In genomic region chr12:131980263-131980662, GRCh38 we compare ENCODE assay signal across 18 cellular contexts. TPM values are rescaled to one million over a fixed set of nuclear protein-coding genes. Genes with fewer than 3 reads are reported as not detected.
A peak's percentile ranks its signal among the peaks of the same experiment; 100 is the strongest.
DNase-seq lines count a peak whose midpoint lies in the region; ATAC-seq and TF ChIP-seq lines count a peak whose summit lies in the region.
"Had no signal": no experiment of that assay in that cellular context is flagged by ENCODE, and none has a peak within 500 bp of the region (broad histone marks: within the 10 kb centered on the region; RNA-seq: fewer than 3 reads in every experiment).

No MANE protein-coding gene starts in this region.

- H3K27me3 Mint-ChIP-seq in activated CD8-positive, alpha-beta T cell treated with anti-CD3 and anti-CD28 coated beads for 36 hours, result no peaks in the 10 kb centered on the region
- H3K27me3 Mint-ChIP-seq: activated naive CD4-positive, alpha-beta T cell treated with anti-CD3 and anti-CD28 coated beads, Interleukin-2, amount 50 U/mL, for 24 hours; IgD-negative memory B cell; natural killer cell treated with Interleukin-12 subunit alpha and Interleukin-12 subunit beta and Interleukin-15 and Interleukin-18, amount 100 ng/mL, for 72 hours; type B pancreatic cell had no signal

- H3K4me3 ChIP-seq in BJ (ENCODE audit: low read depth, low read length) (no peak overlapping the region), WERI-Rb-1 (ENCODE audit: low read depth, low read length) (no peak overlapping the region)
- H3K4me3 ChIP-seq: BLaER1 treated with 17β-estradiol and CSF1 and Interleukin-3, amounts not matched to agents 10 nM and 100 nM; right atrium auricular region had no signal

- H3K36me3 ChIP-seq in BJ (ENCODE audit: control insufficient read depth, insufficient read depth, low read length) (peaks cover 14% of the 10 kb centered on the region), WERI-Rb-1 (peaks cover 45% of the 10 kb centered on the region)

- POLR2A ChIA-PET in BJ (lab: Charles Lee), result no interaction called here
- POLR2A ChIA-PET in activated CD8-positive, alpha-beta T cell treated with anti-CD3 and anti-CD28 coated beads for 36 hours (lab: Charles Lee), result no interaction called here

- TF ChIP-seq CTCF in BJ (IDR thresholded peaks at IDR 0.05; ENCODE audit: insufficient read depth, low read depth, low read length), result peak; percentile 12; the same call in 1 of the 2 replicates
- 0 out of 2 replicates have a peak, but pooled peaks have one; percentile 2 for TF ChIP-seq CTCF in WERI-Rb-1 (IDR thresholded peaks at IDR 0.05; ENCODE audit: low read depth, low read length)
- peak; percentile 36 for TF ChIP-seq CTCF in foreskin keratinocyte (conservative IDR thresholded peaks at IDR 0.05)
- no peak for TF ChIP-seq CTCF in activated CD8-positive, alpha-beta T cell treated with anti-CD3 and anti-CD28 coated beads for 36 hours (IDR thresholded peaks at IDR 0.05)

- no peaks in the 10 kb centered on the region for H3K9me3 ChIP-seq in WERI-Rb-1 (ENCODE audit: severe bottlenecking)
- H3K9me3 ChIP-seq: BLaER1 treated with 17β-estradiol and CSF1 and Interleukin-3, amounts not matched to agents 10 nM and 100 nM; right atrium auricular region had no signal

- intact Hi-C loops in activated CD8-positive, alpha-beta T cell treated with anti-CD3 and anti-CD28 coated beads for 36 hours (cut with micrococcal nuclease), result no loop called here

- H3K4me1 Mint-ChIP-seq in activated CD8-positive, alpha-beta T cell treated with anti-CD3 and anti-CD28 coated beads for 36 hours (ENCODE audit: low read depth), result peaks cover 4% of the 10 kb centered on the region

- no peaks in the 10 kb centered on the region for H3K4me1 ChIP-seq in foreskin keratinocyte
- H3K4me1 ChIP-seq: right atrium auricular region had no signal

- H3K36me3 Mint-ChIP-seq in activated CD8-positive, alpha-beta T cell treated with anti-CD3 and anti-CD28 coated beads for 36 hours (ENCODE audit: low read depth), result peaks cover 21% of the 10 kb centered on the region

- no peak overlapping the region for H3K4me3 Mint-ChIP-seq in activated CD8-positive, alpha-beta T cell treated with anti-CD3 and anti-CD28 coated beads for 36 hours
- H3K4me3 Mint-ChIP-seq: activated naive CD4-positive, alpha-beta T cell treated with anti-CD3 and anti-CD28 coated beads, Interleukin-2, amount 50 U/mL, for 24 hours; IgD-negative memory B cell; natural killer cell treated with Interleukin-12 subunit alpha and Interleukin-12 subunit beta and Interleukin-15 and Interleukin-18, amount 100 ng/mL, for 72 hours; type B pancreatic cell had no signal

- CTCF ChIA-PET in BJ (lab: Yijun Ruan, JAX), result no interaction called here
- CTCF ChIA-PET in activated CD8-positive, alpha-beta T cell treated with anti-CD3 and anti-CD28 coated beads for 36 hours (lab: Charles Lee), result interaction anchor here (1.2 kb wide), 1 partner anchor 11 kb away, joined by 4 read pairs; no protein-coding TSS in a partner anchor

- DNase-seq in BJ (ENCODE audit: low read depth) (no peak), LHCN-M2 (ENCODE audit: low read depth) (peak; percentile 31), WERI-Rb-1 (no peak), foreskin keratinocyte (no peak), GM03348 (ENCODE audit: low spot score) (no peak), medulla oblongata (ENCODE audit: extremely low spot score) (no peak), SKM-1 treated with dmso at 0.1 percent for 144 hours (lab: John Stamatoyannopoulos, UW; ENCODE audit: unreplicated experiment) (no peak)
- no peak for DNase-seq in activated CD8-positive, alpha-beta T cell treated with anti-CD3 and anti-CD28 coated beads for 36 hours
- DNase-seq: central memory CD4-positive, alpha-beta T cell; NCI-H526 treated with DMSO at 0.1 percent for 48 hours; stimulated activated CD4-positive, alpha-beta T cell treated with anti-CD3 and anti-CD28 coated beads, Interleukin-4, amount 100 ng/mL, for 1 hour had no signal

- H3K27me3 ChIP-seq in BJ (ENCODE audit: control insufficient read depth, insufficient read depth, low read length) (no peaks in the 10 kb centered on the region), WERI-Rb-1 (ENCODE audit: insufficient read depth, low read depth, severe bottlenecking) (no peaks in the 10 kb centered on the region), foreskin keratinocyte (no peaks in the 10 kb centered on the region)
- H3K27me3 ChIP-seq: BLaER1 treated with 17β-estradiol and CSF1 and Interleukin-3, amounts not matched to agents 10 nM and 100 nM; right atrium auricular region had no signal

- ATAC-seq in foreskin keratinocyte, result no peak
- no peak for ATAC-seq in activated CD8-positive, alpha-beta T cell treated with anti-CD3 and anti-CD28 coated beads for 36 hours
- ATAC-seq: natural killer cell treated with Interleukin-12 subunit alpha and Interleukin-12 subunit beta and Interleukin-15 and Interleukin-18, amount 100 ng/mL, for 72 hours; Right ventricle myocardium inferior had no signal

- H3K27ac Mint-ChIP-seq in activated CD8-positive, alpha-beta T cell treated with anti-CD3 and anti-CD28 coated beads for 36 hours, result no peak overlapping the region
- H3K27ac Mint-ChIP-seq: activated naive CD4-positive, alpha-beta T cell treated with anti-CD3 and anti-CD28 coated beads, Interleukin-2, amount 50 U/mL, for 24 hours; IgD-negative memory B cell; natural killer cell treated with Interleukin-12 subunit alpha and Interleukin-12 subunit beta and Interleukin-15 and Interleukin-18, amount 100 ng/mL, for 72 hours; type B pancreatic cell had no signal

- no peak overlapping the region for H3K27ac ChIP-seq in WERI-Rb-1
- H3K27ac ChIP-seq in foreskin keratinocyte, result no peak overlapping the region
- H3K27ac ChIP-seq: BLaER1 treated with 17β-estradiol and CSF1 and Interleukin-3, amounts not matched to agents 10 nM and 100 nM; right atrium auricular region had no signal

- H3K9me3 Mint-ChIP-seq in activated CD8-positive, alpha-beta T cell treated with anti-CD3 and anti-CD28 coated beads for 36 hours, result no peaks in the 10 kb centered on the region
- H3K9me3 Mint-ChIP-seq: activated naive CD4-positive, alpha-beta T cell treated with anti-CD3 and anti-CD28 coated beads, Interleukin-2, amount 50 U/mL, for 24 hours; IgD-negative memory B cell; natural killer cell treated with Interleukin-12 subunit alpha and Interleukin-12 subunit beta and Interleukin-15 and Interleukin-18, amount 100 ng/mL, for 72 hours; type B pancreatic cell had no signal

RNA-seq across cellular contexts. Expression of gene EP400, which starts 30.5 kb away (rescaled TPM):
- polyA plus RNA-seq in BJ (2011; rRNA removed) (2.5 and 3.2 TPM in 2 replicates), foreskin keratinocyte (9.5 and 11.7 TPM in 2 replicates)
- polyA minus RNA-seq in BJ (2011; rRNA and poly(A)+ RNA removed), result 7.0 and 11.4 TPM in 2 replicates
- total RNA-seq in LHCN-M2 (2014; rRNA removed) (8.7 and 10.4 TPM in 2 replicates), foreskin keratinocyte (15.5 and 18.4 TPM in 2 replicates)
- 13.4 TPM for polyA plus RNA-seq in LHCN-M2 (2012)
- 10 to 100 TPM; 45.6 to 46.1 TPM for total RNA-seq in activated CD8-positive, alpha-beta T cell treated with anti-CD3 and anti-CD28 coated beads for 36 hours

RNA-seq across cellular contexts. Expression of gene PUS1, which starts 51.2 kb away (rescaled TPM):
- polyA plus RNA-seq in BJ (2011; rRNA removed) (15.7 and 21.2 TPM in 2 replicates), foreskin keratinocyte (46.8 and 47.4 TPM in 2 replicates)
- 12.7 and 15.6 TPM in 2 replicates for polyA minus RNA-seq in BJ (2011; rRNA and poly(A)+ RNA removed)
- total RNA-seq in LHCN-M2 (2014; rRNA removed) (13.3 and 17.7 TPM in 2 replicates), foreskin keratinocyte (26.4 and 31.8 TPM in 2 replicates)
- 13.8 TPM for polyA plus RNA-seq in LHCN-M2 (2012)
- 10 to 100 TPM; 68.2 to 71.7 TPM for total RNA-seq in activated CD8-positive, alpha-beta T cell treated with anti-CD3 and anti-CD28 coated beads for 36 hours
